In genomic region chr19:39937792-39938191, GRCh38 we compare ENCODE assay signal across 1 cellular context.
TF ChIP-seq lines count a peak whose summit lies in the region.

No MANE protein-coding gene starts in this region.

TF ChIP-seq in GM23338, 12 proteins besides CTCF, POLR2A, EP300 and RAD21 (continued from another document):
- TF ChIP-seq REST (IDR thresholded peaks at IDR 0.05; ENCODE audit: unreplicated experiment) (no peak), POLR2AphosphoS5 (IDR thresholded peaks at IDR 0.05; ENCODE audit: low read depth) (no peak), CREB1 (CRISPR knock-in tag; IDR thresholded peaks at IDR 0.05; ENCODE audit: low read depth) (no peak), JUNB (IDR thresholded peaks at IDR 0.05; ENCODE audit: unreplicated experiment) (no peak), ZNF331 (CRISPR knock-in tag; IDR thresholded peaks at IDR 0.05; ENCODE audit: low read depth) (no peak), NANOG (IDR thresholded peaks at IDR 0.05; ENCODE audit: borderline replicate concordance) (no peak), EZH2 (IDR thresholded peaks at IDR 0.05; ENCODE audit: low read depth, unreplicated experiment) (no peak), ZNF462 (CRISPR knock-in tag; IDR thresholded peaks at IDR 0.05) (no peak), ETS1 (IDR thresholded peaks at IDR 0.05) (no peak), EZH2phosphoT487 (IDR thresholded peaks at IDR 0.05; ENCODE audit: unreplicated experiment) (no peak)
